ENCODE assay signal across 8 cellular contexts in the genomic region with DNA sequence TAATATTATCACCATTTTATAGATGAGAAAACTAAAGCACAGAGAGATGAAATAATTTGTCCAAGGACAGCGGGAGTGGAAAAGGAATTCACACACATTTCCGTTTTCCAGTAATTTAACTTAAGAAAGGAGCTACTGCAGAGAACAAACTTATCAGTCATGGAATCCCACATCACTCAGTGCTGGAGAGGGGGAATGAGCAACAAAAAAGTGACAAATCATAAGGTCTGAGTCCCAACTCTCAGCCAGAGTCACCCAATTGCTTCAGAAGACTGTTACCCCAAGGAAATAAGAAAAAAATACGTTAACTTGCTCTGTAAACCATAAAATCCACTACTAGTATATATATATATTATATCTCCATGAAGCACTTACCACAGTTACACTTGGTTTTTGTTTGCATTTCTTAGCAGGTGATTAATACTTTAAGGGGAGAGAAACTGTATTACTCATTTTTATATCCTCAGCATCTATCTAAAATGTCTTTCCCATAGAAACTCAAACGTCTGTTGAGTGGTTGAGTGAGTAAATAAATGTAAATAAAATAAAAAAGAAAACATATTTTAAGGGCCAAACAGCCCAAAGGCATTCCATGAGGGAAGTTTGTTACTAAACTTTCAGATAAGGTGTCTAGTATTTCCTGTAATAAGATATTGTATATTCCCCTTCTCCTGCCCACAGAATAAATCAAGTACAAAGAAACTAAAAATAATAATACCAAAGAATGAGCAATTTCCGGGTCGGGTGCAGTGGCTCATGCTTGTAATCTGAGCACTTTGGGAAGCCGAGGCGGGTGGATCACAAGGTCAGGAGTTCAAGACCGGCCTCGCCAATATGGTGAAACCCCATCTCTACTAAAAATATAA.
A peak's percentile ranks its signal among the peaks of the same experiment; 100 is the strongest.
DNase-seq lines count a peak whose midpoint lies in the region; ATAC-seq and TF ChIP-seq lines count a peak whose summit lies in the region.

No MANE protein-coding gene starts in this region.

- peak; percentile 68 for DNase-seq in activated CD8-positive, alpha-beta memory T cell treated with anti-CD3 and anti-CD28 coated beads, Interleukin-2, amount 50 U/mL, for 48 hours
- DNase-seq in activated CD8-positive, alpha-beta memory T cell treated with anti-CD3 and anti-CD28 coated beads, Interleukin-2, amount 50 U/mL, for 4 hours: no peak
- peak; percentile 18 for DNase-seq in activated CD4-positive, alpha-beta T cell treated with anti-CD3 and anti-CD28 coated beads, Interleukin-2, amount 50 U/mL, for 1 hour
- peak; percentile 52 to 67 for DNase-seq in foreskin keratinocyte
- DNase-seq in stromal cell of bone marrow (ENCODE audit: low read depth): peak; percentile 68
- no peak for DNase-seq in NCI-H2081 (lab: John Stamatoyannopoulos, UW)
- no peak for DNase-seq in ACHN

- peaks cover 31% of the 10 kb centered on the region for H3K4me1 ChIP-seq in foreskin keratinocyte

- peak overlapping the region; percentile 26 for H3K27ac ChIP-seq in foreskin keratinocyte

- no peaks in the 10 kb centered on the region for H3K27me3 ChIP-seq in foreskin keratinocyte

- in situ Hi-C loops in ACHN (cut with HindIII; ENCODE audit: low pct_ligation_motif_present, low pct_unique_long_range_greater_than_20kb, low sequenced_read_pairs): no loop called here

- ATAC-seq in foreskin keratinocyte: peak; percentile 19
- ATAC-seq in GM21737 (IDR thresholded peaks at IDR 0.05; ENCODE audit: unreplicated experiment): no peak

- no peak for TF ChIP-seq CTCF in foreskin keratinocyte (conservative IDR thresholded peaks at IDR 0.05)

Comparison
In these comparisons a context has a peak if more than half of its experiments do, and no peak if none do; other contexts are left out.
1. DNase-seq: peak in activated CD8-positive, alpha-beta memory T cell treated with anti-CD3 and anti-CD28 coated beads, Interleukin-2, amount 50 U/mL, for 48 hours (single experiment), activated CD4-positive, alpha-beta T cell treated with anti-CD3 and anti-CD28 coated beads, Interleukin-2, amount 50 U/mL, for 1 hour (single experiment), foreskin keratinocyte (2 of 2) and stromal cell of bone marrow (single experiment); none in activated CD8-positive, alpha-beta memory T cell treated with anti-CD3 and anti-CD28 coated beads, Interleukin-2, amount 50 U/mL, for 4 hours (single experiment), NCI-H2081 (0 of 2) and ACHN (single experiment).